In genomic region chr22:33166206-33166605, GRCh38 we compare ENCODE assay signal across 18 cellular contexts.
"Had no signal": no experiment of that assay in that cellular context is flagged by ENCODE, and none has a peak within 500 bp of the region (broad histone marks: within the 10 kb centered on the region; RNA-seq: fewer than 3 reads in every experiment).

No MANE protein-coding gene starts in this region.

- DNase-seq: activated B cell treated with CpG ODN at 0.5 μM for 24 hours; activated CD4-positive, alpha-beta memory T cell treated with anti-CD3 and anti-CD28 coated beads for 36 hours; activated CD4-positive, alpha-beta T cell treated with anti-CD3 and anti-CD28 coated beads for 4 hours; activated T-cell treated with anti-CD3 and anti-CD28 coated beads for 4 hours; dermis blood vessel endothelial cell; foreskin fibroblast; kidney; left lung; occipital lobe; retina; stimulated activated CD8-positive, alpha-beta memory T cell treated with anti-CD3 and anti-CD28 coated beads, Interleukin-4, amount 100 ng/mL, for 48 hours; stimulated activated naive CD4-positive, alpha-beta T cell treated with Interleukin-2 at 50 U/mL for 16 hours; tibial artery; uterus had no signal

- ATAC-seq: left lung had no signal

- H3K9me3 ChIP-seq: left lung, tibial artery, uterus had no signal

- H3K4me1 ChIP-seq: left lung, tibial artery, uterus had no signal

- H3K9me3 Mint-ChIP-seq: activated B cell treated with CpG ODN at 0.5 μM for 24 hours; activated CD4-positive, alpha-beta memory T cell treated with anti-CD3 and anti-CD28 coated beads for 36 hours; activated T-helper 1 cell treated with anti-CD3 and anti-CD28 coated beads, Interleukin-12 subunit alpha, Interleukin-12 subunit beta, Interleukin-2, Interleukin-4 antibody, amounts not matched to agents 30 ng/mL and 10 ng/mL and 1 ng/mL, durations not matched to agents 14 hours and 24 hours and 36 hours had no signal

- H3K4me3 ChIP-seq: cardiac muscle cell, left lung, tibial artery, uterus had no signal

- H3K36me3 Mint-ChIP-seq: activated CD4-positive, alpha-beta memory T cell treated with anti-CD3 and anti-CD28 coated beads for 36 hours; activated naive CD8-positive, alpha-beta T cell had no signal

- H3K27ac ChIP-seq: cardiac muscle cell, epithelial cell of prostate, left lung, tibial artery, uterus had no signal

- H3K36me3 ChIP-seq: cardiac muscle cell, left lung, tibial artery, uterus had no signal

- H3K4me1 Mint-ChIP-seq: activated B cell treated with CpG ODN at 0.5 μM for 24 hours had no signal

- H3K27ac Mint-ChIP-seq: activated B cell treated with CpG ODN at 0.5 μM for 24 hours; activated CD4-positive, alpha-beta memory T cell treated with anti-CD3 and anti-CD28 coated beads for 36 hours; activated naive CD8-positive, alpha-beta T cell; activated T-helper 1 cell treated with anti-CD3 and anti-CD28 coated beads, Interleukin-12 subunit alpha, Interleukin-12 subunit beta, Interleukin-2, Interleukin-4 antibody, amounts not matched to agents 30 ng/mL and 10 ng/mL and 1 ng/mL, durations not matched to agents 14 hours and 24 hours and 36 hours had no signal

- H3K27me3 ChIP-seq: cardiac muscle cell, left lung, tibial artery, uterus had no signal

- H3K4me3 Mint-ChIP-seq: activated B cell treated with CpG ODN at 0.5 μM for 24 hours; activated CD4-positive, alpha-beta memory T cell treated with anti-CD3 and anti-CD28 coated beads for 36 hours; activated naive CD8-positive, alpha-beta T cell; activated T-helper 1 cell treated with anti-CD3 and anti-CD28 coated beads, Interleukin-12 subunit alpha, Interleukin-12 subunit beta, Interleukin-2, Interleukin-4 antibody, amounts not matched to agents 30 ng/mL and 10 ng/mL and 1 ng/mL, durations not matched to agents 14 hours and 24 hours and 36 hours had no signal

- FAIRE-seq: kidney had no signal
